Comparison of ENCODE assay signal across 15 cellular contexts in the genomic region with DNA sequence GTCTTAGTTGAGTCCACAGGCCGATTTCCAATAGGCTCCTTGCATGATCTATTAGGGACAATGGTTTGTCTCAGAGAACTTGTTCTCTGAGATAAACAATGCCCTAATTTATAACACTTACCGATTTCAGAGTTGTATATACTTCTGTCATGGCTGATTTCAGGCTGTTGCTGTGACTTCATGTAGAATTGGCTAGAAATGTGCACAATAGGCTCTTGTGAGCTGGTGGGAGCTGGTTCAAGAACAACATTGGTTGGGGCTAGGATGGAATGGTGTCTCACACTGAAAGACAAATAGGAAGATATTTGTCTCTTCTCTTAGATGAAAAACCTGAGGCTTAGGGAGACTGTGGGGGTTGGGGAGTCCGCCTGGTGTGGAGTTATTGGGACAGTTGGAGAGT. TPM values are rescaled to one million over a fixed set of nuclear protein-coding genes. Genes with fewer than 3 reads are reported as not detected.
DNase-seq lines count a peak whose midpoint lies in the region; ATAC-seq lines count a peak whose summit lies in the region.
"Had no signal": no experiment of that assay in that cellular context is flagged by ENCODE, and none has a peak within 500 bp of the region (broad histone marks: within the 10 kb centered on the region; RNA-seq: fewer than 3 reads in every experiment).

No MANE protein-coding gene starts in this region.

- H3K4me1 Mint-ChIP-seq in activated T-helper 17 cell treated with anti-CD3 and anti-CD28 coated beads, Interleukin-2, amount 50 U/mL, for 72 hours = no peaks in the 10 kb centered on the region
- no peaks in the 10 kb centered on the region for H3K4me1 Mint-ChIP-seq in stimulated activated memory B cell treated with anti-CD40 and anti-IgM and Interleukin-4, amounts not matched to agents 10 μg/mL and 1 μg/mL and 100 μg/mL, for 72 hours
- H3K4me1 Mint-ChIP-seq: CD8-positive, alpha-beta memory T cell had no signal

- DNase-seq in EH (ENCODE audit: low read depth) = peak; percentile 31
- DNase-seq in mesenteric fat pad (ENCODE audit: low spot score) = peak; percentile 8
- no peak for DNase-seq in HK-2 (ENCODE audit: unreplicated experiment)
- DNase-seq: CD8-positive, alpha-beta memory T cell; DMS53; KBM-7; NCI-H1417; NCI-H187 treated with DMSO at 0.1 percent for 48 hours; NCI-H345; NCI-H524 treated with DMSO at 0.1 percent for 48 hours had no signal

- no peaks in the 10 kb centered on the region for H3K36me3 Mint-ChIP-seq in activated T-helper 17 cell treated with anti-CD3 and anti-CD28 coated beads, Interleukin-2, amount 50 U/mL, for 72 hours (ENCODE audit: low read depth)
- H3K36me3 Mint-ChIP-seq in stimulated activated memory B cell treated with anti-CD40 and anti-IgM and Interleukin-4, amounts not matched to agents 10 μg/mL and 1 μg/mL and 100 μg/mL, for 72 hours = no peaks in the 10 kb centered on the region
- H3K36me3 Mint-ChIP-seq: CD8-positive, alpha-beta memory T cell had no signal

- H3K9me3 Mint-ChIP-seq in activated T-helper 17 cell treated with anti-CD3 and anti-CD28 coated beads, Interleukin-2, amount 50 U/mL, for 72 hours = no peaks in the 10 kb centered on the region
- H3K9me3 Mint-ChIP-seq in stimulated activated memory B cell treated with anti-CD40 and anti-IgM and Interleukin-4, amounts not matched to agents 10 μg/mL and 1 μg/mL and 100 μg/mL, for 72 hours = no peaks in the 10 kb centered on the region
- H3K9me3 Mint-ChIP-seq: CD8-positive, alpha-beta memory T cell had no signal

- no peak overlapping the region for H3K4me3 Mint-ChIP-seq in activated T-helper 17 cell treated with anti-CD3 and anti-CD28 coated beads, Interleukin-2, amount 50 U/mL, for 72 hours
- H3K4me3 Mint-ChIP-seq in stimulated activated memory B cell treated with anti-CD40 and anti-IgM and Interleukin-4, amounts not matched to agents 10 μg/mL and 1 μg/mL and 100 μg/mL, for 72 hours = no peak overlapping the region
- H3K4me3 Mint-ChIP-seq: CD8-positive, alpha-beta memory T cell had no signal

- no peak for ATAC-seq in activated T-helper 17 cell treated with anti-CD3 and anti-CD28 coated beads, Interleukin-2, amount 50 U/mL, for 72 hours (replicated peaks)
- peak; percentile 34 for ATAC-seq in stimulated activated memory B cell treated with anti-CD40 and anti-IgM and Interleukin-4, amounts not matched to agents 10 μg/mL and 1 μg/mL and 100 μg/mL, for 72 hours
- ATAC-seq in GM18502 (IDR thresholded peaks at IDR 0.05; ENCODE audit: poor library complexity, unreplicated experiment) = no peak
- ATAC-seq in GM19455 (IDR thresholded peaks at IDR 0.05; ENCODE audit: unreplicated experiment) = no peak

- peaks cover 14% of the 10 kb centered on the region for H3K27me3 Mint-ChIP-seq in activated T-helper 17 cell treated with anti-CD3 and anti-CD28 coated beads, Interleukin-2, amount 50 U/mL, for 72 hours
- H3K27me3 Mint-ChIP-seq in stimulated activated memory B cell treated with anti-CD40 and anti-IgM and Interleukin-4, amounts not matched to agents 10 μg/mL and 1 μg/mL and 100 μg/mL, for 72 hours = peaks cover 29% of the 10 kb centered on the region

- peak overlapping the region; percentile 23 for H3K27ac Mint-ChIP-seq in activated T-helper 17 cell treated with anti-CD3 and anti-CD28 coated beads, Interleukin-2, amount 50 U/mL, for 72 hours
- H3K27ac Mint-ChIP-seq in stimulated activated memory B cell treated with anti-CD40 and anti-IgM and Interleukin-4, amounts not matched to agents 10 μg/mL and 1 μg/mL and 100 μg/mL, for 72 hours = no peak overlapping the region

RNA-seq across cellular contexts. Expression of a gene that starts 6.7 kb away (rescaled TPM):
- total RNA-seq in activated T-helper 17 cell treated with anti-CD3 and anti-CD28 coated beads, Interleukin-2, amount 50 U/mL, for 72 hours = 1 to 10 TPM in 1 of 2 donors, under 1 TPM in 1; 0.56 to 2.1 TPM
- not detected for total RNA-seq in mesenteric fat pad

RNA-seq across cellular contexts. Expression of a gene that starts 23.6 kb away (rescaled TPM):
- total RNA-seq in activated T-helper 17 cell treated with anti-CD3 and anti-CD28 coated beads, Interleukin-2, amount 50 U/mL, for 72 hours = not detected
- total RNA-seq in mesenteric fat pad = not detected
- total RNA-seq: CD8-positive, alpha-beta memory T cell had no signal

RNA-seq across cellular contexts. Expression of a gene that starts 34.7 kb away (rescaled TPM):
- 10 to 100 TPM in 1 of 2 donors, 1 to 10 TPM in 1; 7.6 to 12.5 TPM for total RNA-seq in activated T-helper 17 cell treated with anti-CD3 and anti-CD28 coated beads, Interleukin-2, amount 50 U/mL, for 72 hours
- total RNA-seq in mesenteric fat pad = 11.7 TPM

RNA-seq across cellular contexts. Expression of a gene that starts 53.5 kb away (rescaled TPM):
- total RNA-seq in activated T-helper 17 cell treated with anti-CD3 and anti-CD28 coated beads, Interleukin-2, amount 50 U/mL, for 72 hours = not detected
- total RNA-seq in mesenteric fat pad = not detected
- total RNA-seq: CD8-positive, alpha-beta memory T cell; H4 had no signal
